In genomic region chr6:8203337-8203736, GRCh38 we compare ENCODE assay signal across 34 cellular contexts.
"Had no signal": no experiment of that assay in that cellular context is flagged by ENCODE, and none has a peak within 500 bp of the region (broad histone marks: within the 10 kb centered on the region; RNA-seq: fewer than 3 reads in every experiment).

No MANE protein-coding gene starts in this region.

- H3K4me3 ChIP-seq: adrenal gland, body of pancreas, breast epithelium had no signal

- H3K4me1 ChIP-seq: adrenal gland, body of pancreas, breast epithelium had no signal

- H3K27me3 Mint-ChIP-seq: activated CD4-positive, alpha-beta T cell treated with anti-CD3 and anti-CD28 coated beads, Interleukin-2, amount 10 ng/mL, durations not matched to agents 24 days and 14 days had no signal

- H3K9me3 ChIP-seq: adrenal gland, body of pancreas, breast epithelium had no signal

- H3K4me3 Mint-ChIP-seq: activated B cell treated with CpG ODN at 0.5 μM for 24 hours; activated CD4-positive, alpha-beta memory T cell treated with anti-CD3 and anti-CD28 coated beads for 36 hours; activated CD4-positive, alpha-beta T cell treated with anti-CD3 and anti-CD28 coated beads, Interleukin-2, amount 10 ng/mL, durations not matched to agents 24 days and 14 days; activated CD8-positive, alpha-beta T cell treated with anti-CD3 and anti-CD28 coated beads for 36 hours; activated naive CD4-positive, alpha-beta T cell treated with anti-CD3 and anti-CD28 coated beads for 36 hours; activated naive CD8-positive, alpha-beta T cell treated with anti-CD3 and anti-CD28 coated beads for 36 hours; activated T-cell treated with anti-CD3 and anti-CD28 coated beads, Interleukin-2, amount 50 U/mL, for 4 hours; activated T-cell treated with anti-CD3 and anti-CD28 coated beads, Interleukin-2, amount 50 U/mL, for 72 hours; activated T-helper 1 cell treated with anti-CD3 and anti-CD28 coated beads, Interleukin-12 subunit alpha, Interleukin-12 subunit beta, Interleukin-2, Interleukin-4 antibody, amounts not matched to agents 30 ng/mL and 10 ng/mL and 1 ng/mL, durations not matched to agents 14 hours and 24 hours and 36 hours; activated T-helper 17 cell treated with anti-CD3 and anti-CD28 coated beads, Interleukin-2, amount 50 U/mL, for 72 hours; T-helper 1 cell treated with Interleukin-12 subunit alpha and Interleukin-12 subunit beta and Interleukin-4 antibody, amounts not matched to agents 30 μg/mL and 1 μg/mL, for 36 hours; T-helper 2 cell treated with Interferon-gamma antibody and Interleukin-4, amounts not matched to agents 5 μg/mL and 100 μg/mL, for 36 hours had no signal

- H3K27me3 ChIP-seq: body of pancreas, brain microvascular endothelial cell had no signal

- ATAC-seq: activated CD8-positive, alpha-beta T cell treated with anti-CD3 and anti-CD28 coated beads for 36 hours; activated naive CD4-positive, alpha-beta T cell treated with anti-CD3 and anti-CD28 coated beads, Interleukin-2, amount 50 U/mL, for 72 hours; activated T-cell treated with anti-CD3 and anti-CD28 coated beads, Interleukin-2, amount 50 U/mL, for 4 hours; activated T-cell treated with anti-CD3 and anti-CD28 coated beads, Interleukin-2, amount 50 U/mL, for 72 hours; activated T-helper 17 cell treated with anti-CD3 and anti-CD28 coated beads, Interleukin-2, amount 50 U/mL, for 72 hours; body of pancreas had no signal

- H3K27ac Mint-ChIP-seq: activated B cell treated with CpG ODN at 0.5 μM for 24 hours; activated CD4-positive, alpha-beta memory T cell treated with anti-CD3 and anti-CD28 coated beads for 36 hours; activated CD4-positive, alpha-beta T cell treated with anti-CD3 and anti-CD28 coated beads, Interleukin-2, amount 10 ng/mL, durations not matched to agents 24 days and 14 days; activated CD8-positive, alpha-beta T cell treated with anti-CD3 and anti-CD28 coated beads for 36 hours; activated naive CD4-positive, alpha-beta T cell treated with anti-CD3 and anti-CD28 coated beads for 36 hours; activated naive CD4-positive, alpha-beta T cell treated with anti-CD3 and anti-CD28 coated beads, Interleukin-2, amount 50 U/mL, for 72 hours; activated naive CD8-positive, alpha-beta T cell treated with anti-CD3 and anti-CD28 coated beads for 36 hours; activated T-cell treated with anti-CD3 and anti-CD28 coated beads, Interleukin-2, amount 50 U/mL, for 72 hours; activated T-helper 1 cell treated with anti-CD3 and anti-CD28 coated beads, Interleukin-12 subunit alpha, Interleukin-12 subunit beta, Interleukin-2, Interleukin-4 antibody, amounts not matched to agents 30 ng/mL and 10 ng/mL and 1 ng/mL, durations not matched to agents 14 hours and 24 hours and 36 hours; activated T-helper 17 cell treated with anti-CD3 and anti-CD28 coated beads, Interleukin-2, amount 50 U/mL, for 72 hours; T-helper 1 cell treated with Interleukin-12 subunit alpha and Interleukin-12 subunit beta and Interleukin-4 antibody, amounts not matched to agents 30 μg/mL and 1 μg/mL, for 36 hours; T-helper 2 cell treated with Interferon-gamma antibody and Interleukin-4, amounts not matched to agents 5 μg/mL and 100 μg/mL, for 36 hours had no signal

- H3K36me3 Mint-ChIP-seq: activated CD4-positive, alpha-beta memory T cell treated with anti-CD3 and anti-CD28 coated beads for 36 hours; activated naive CD4-positive, alpha-beta T cell treated with anti-CD3 and anti-CD28 coated beads, Interleukin-2, amount 50 U/mL, for 72 hours; activated naive CD8-positive, alpha-beta T cell treated with anti-CD3 and anti-CD28 coated beads for 36 hours had no signal

- H3K4me1 Mint-ChIP-seq: activated B cell treated with CpG ODN at 0.5 μM for 24 hours; activated CD4-positive, alpha-beta T cell treated with anti-CD3 and anti-CD28 coated beads, Interleukin-2, amount 10 ng/mL, durations not matched to agents 24 days and 14 days; activated naive CD8-positive, alpha-beta T cell treated with anti-CD3 and anti-CD28 coated beads for 36 hours; activated T-helper 17 cell treated with anti-CD3 and anti-CD28 coated beads, Interleukin-2, amount 50 U/mL, for 72 hours had no signal

- H3K9me3 Mint-ChIP-seq: activated B cell treated with CpG ODN at 0.5 μM for 24 hours; activated CD4-positive, alpha-beta memory T cell treated with anti-CD3 and anti-CD28 coated beads for 36 hours; activated CD4-positive, alpha-beta T cell treated with anti-CD3 and anti-CD28 coated beads, Interleukin-2, amount 10 ng/mL, durations not matched to agents 24 days and 14 days; activated CD8-positive, alpha-beta T cell treated with anti-CD3 and anti-CD28 coated beads for 36 hours; activated naive CD4-positive, alpha-beta T cell treated with anti-CD3 and anti-CD28 coated beads for 36 hours; activated naive CD4-positive, alpha-beta T cell treated with anti-CD3 and anti-CD28 coated beads, Interleukin-2, amount 50 U/mL, for 72 hours; activated naive CD8-positive, alpha-beta T cell treated with anti-CD3 and anti-CD28 coated beads for 36 hours; activated T-cell treated with anti-CD3 and anti-CD28 coated beads, Interleukin-2, amount 50 U/mL, for 4 hours; activated T-cell treated with anti-CD3 and anti-CD28 coated beads, Interleukin-2, amount 50 U/mL, for 72 hours; activated T-helper 1 cell treated with anti-CD3 and anti-CD28 coated beads, Interleukin-12 subunit alpha, Interleukin-12 subunit beta, Interleukin-2, Interleukin-4 antibody, amounts not matched to agents 30 ng/mL and 10 ng/mL and 1 ng/mL, durations not matched to agents 14 hours and 24 hours and 36 hours; activated T-helper 17 cell treated with anti-CD3 and anti-CD28 coated beads, Interleukin-2, amount 50 U/mL, for 72 hours; T-helper 1 cell treated with Interleukin-12 subunit alpha and Interleukin-12 subunit beta and Interleukin-4 antibody, amounts not matched to agents 30 μg/mL and 1 μg/mL, for 36 hours; T-helper 2 cell treated with Interferon-gamma antibody and Interleukin-4, amounts not matched to agents 5 μg/mL and 100 μg/mL, for 36 hours had no signal

- H3K27ac ChIP-seq: adrenal gland, body of pancreas, brain microvascular endothelial cell, breast epithelium, VCaP had no signal

- DNase-seq: activated B cell treated with CpG ODN at 0.5 μM for 24 hours; activated CD4-positive, alpha-beta memory T cell treated with anti-CD3 and anti-CD28 coated beads for 36 hours; activated CD4-positive, alpha-beta T cell treated with anti-CD3 and anti-CD28 coated beads for 4 hours; activated CD4-positive, alpha-beta T cell treated with anti-CD3 and anti-CD28 coated beads, Interleukin-2, amount 10 ng/mL, durations not matched to agents 24 days and 14 days; activated CD4-positive, alpha-beta T cell treated with anti-CD3 and anti-CD28 coated beads, Interleukin-2, amount 50 U/mL, for 1 hour; activated CD4-positive, alpha-beta T cell treated with anti-CD3 and anti-CD28 coated beads, Interleukin-2, amount 50 U/mL, for 4 hours; activated CD4-positive, CD25-positive, alpha-beta regulatory T cell treated with anti-CD3 and anti-CD28 coated beads, Interleukin-2, amount 50 U/mL, for 72 hours; activated CD8-positive, alpha-beta memory T cell treated with anti-CD3 and anti-CD28 coated beads, Interleukin-2, amount 50 U/mL, for 4 hours; activated CD8-positive, alpha-beta T cell treated with anti-CD3 and anti-CD28 coated beads for 36 hours; activated effector memory CD4-positive, alpha-beta T cell treated with anti-CD3 and anti-CD28 coated beads, Interleukin-2, amount 50 U/mL, for 16 hours; activated gamma-delta T cell treated with Interleukin-2 at 50 U/mL for 16 hours; activated naive CD4-positive, alpha-beta T cell; activated naive CD4-positive, alpha-beta T cell treated with anti-CD3 and anti-CD28 coated beads for 36 hours; activated naive CD4-positive, alpha-beta T cell treated with anti-CD3 and anti-CD28 coated beads, Interleukin-2, amount 50 U/mL, for 16 hours; activated naive CD8-positive, alpha-beta T cell treated with anti-CD3 and anti-CD28 coated beads for 36 hours; activated T-cell treated with anti-CD3 and anti-CD28 coated beads for 4 hours; activated T-cell treated with anti-CD3 and anti-CD28 coated beads, Interleukin-2, amount 50 U/mL, for 1 hour; activated T-cell treated with anti-CD3 and anti-CD28 coated beads, Interleukin-2, amount 50 U/mL, for 4 hours; activated T-cell treated with anti-CD3 and anti-CD28 coated beads, Interleukin-2, amount 50 U/mL, for 72 hours; adrenal gland; amniotic stem cell; aorta; body of pancreas; brain microvascular endothelial cell; central memory CD4-positive, alpha-beta T cell; T-helper 2 cell; T-helper 9 cell had no signal

- H3K36me3 ChIP-seq: adrenal gland, brain microvascular endothelial cell, breast epithelium had no signal
